1 cellular context compared by ENCODE assay signal in genomic region chr12:77120695-77121094, GRCh38.
TF ChIP-seq lines count a peak whose summit lies in the region.

No MANE protein-coding gene starts in this region.

TF ChIP-seq in IMR-90, 13 proteins besides CTCF, POLR2A, EP300 and RAD21 (continued from another document):
- no peak for TF ChIP-seq ELK1 (IDR thresholded peaks at IDR 0.05; ENCODE audit: borderline replicate concordance, low read depth, low read length)
- no peak for TF ChIP-seq BHLHE40 (IDR thresholded peaks at IDR 0.05; ENCODE audit: low read depth, low read length)
- no peak for TF ChIP-seq USF2 (IDR thresholded peaks at IDR 0.05; ENCODE audit: low read depth, low read length)
- TF ChIP-seq SMC3 (IDR thresholded peaks at IDR 0.05; ENCODE audit: low read depth, low read length), result no peak
- no peak for TF ChIP-seq CEBPB (IDR thresholded peaks at IDR 0.05; ENCODE audit: low read depth, low read length)
TF ChIP-seq in IMR-90: peak in this region for 0.
